In genomic region chr1:22386774-22387173, GRCh38 we compare ENCODE assay signal across 26 cellular contexts.
"Had no signal": no experiment of that assay in that cellular context is flagged by ENCODE, and none has a peak within 500 bp of the region (broad histone marks: within the 10 kb centered on the region; RNA-seq: fewer than 3 reads in every experiment).

No MANE protein-coding gene starts in this region.

- H3K27me3 ChIP-seq: testis, thyroid gland, upper lobe of left lung, uterus, vagina had no signal

- H3K9me3 ChIP-seq: stomach, suprapubic skin, testis, thoracic aorta, thyroid gland, tibial artery, tibial nerve, transverse colon, upper lobe of left lung, upper lobe of right lung, uterus, vagina had no signal

- ATAC-seq: stimulated activated effector memory CD8-positive, alpha-beta T cell treated with anti-CD3 and anti-CD28 coated beads, Interleukin-12 subunit alpha, Interleukin-12 subunit beta, amount 100 ng/mL, for 72 hours; stimulated activated memory B cell treated with anti-CD40 and anti-IgM and Interleukin-4, amounts not matched to agents 10 μg/mL and 1 μg/mL and 100 μg/mL, for 72 hours; stimulated activated naive B cell treated with anti-CD40 and anti-IgM and Interleukin-4, amounts not matched to agents 10 μg/mL and 1 μg/mL and 100 μg/mL, for 72 hours; stimulated activated naive CD8-positive, alpha-beta T cell treated with anti-CD3 and anti-CD28 coated beads, Interleukin-15, amount 100 ng/mL, for 72 hours; stimulated activated naive CD8-positive, alpha-beta T cell treated with anti-CD3 and anti-CD28 coated beads, Interleukin-15, Interleukin-2, amounts not matched to agents 100 U/mL and 50 U/mL, for 24 hours; upper lobe of right lung had no signal

- FAIRE-seq: urothelium cell line had no signal

- H3K4me3 ChIP-seq: stomach, suprapubic skin, testis, thoracic aorta, thyroid gland, tibial artery, tibial nerve, transverse colon, upper lobe of left lung, upper lobe of right lung, uterus, vagina had no signal

- H3K27ac ChIP-seq: stomach, suprapubic skin, testis, thoracic aorta, thyroid gland, tibial artery, tibial nerve, transverse colon, upper lobe of left lung, upper lobe of right lung, uterus, vagina had no signal

- H3K36me3 ChIP-seq: stomach, suprapubic skin, thoracic aorta, thyroid gland, tibial artery, tibial nerve, transverse colon, upper lobe of left lung, upper lobe of right lung, uterus, vagina had no signal

- H3K4me1 ChIP-seq: stomach, testis, tibial artery, tibial nerve, transverse colon, upper lobe of left lung, upper lobe of right lung, uterus, vagina had no signal

- DNase-seq: stimulated activated CD4-positive, alpha-beta T cell treated with anti-CD3 and anti-CD28 coated beads, Interleukin-2, amount 100 ng/mL, for 48 hours; stimulated activated CD4-positive, alpha-beta T cell treated with anti-CD3 and anti-CD28 coated beads, Interleukin-4, amount 100 ng/mL, for 1 hour; stimulated activated CD4-positive, alpha-beta T cell treated with anti-CD3 and anti-CD28 coated beads, Interleukin-4, amount 100 ng/mL, for 24 hours; stimulated activated CD4-positive, alpha-beta T cell treated with anti-CD3 and anti-CD28 coated beads, Interleukin-4, amount 100 ng/mL, for 4 hours; stimulated activated CD8-positive, alpha-beta memory T cell treated with anti-CD3 and anti-CD28 coated beads, Interleukin-4, amount 100 ng/mL, for 48 hours; stimulated activated naive B cell treated with anti-CD40 and anti-IgM and Interleukin-4, amounts not matched to agents 10 μg/mL and 1 μg/mL and 100 μg/mL, for 72 hours; stimulated activated naive CD4-positive, alpha-beta T cell; stimulated activated naive CD4-positive, alpha-beta T cell treated with Interleukin-2 at 50 U/mL for 16 hours; stimulated activated naive CD8-positive, alpha-beta T cell treated with anti-CD3 and anti-CD28 coated beads, Interleukin-15, amount 100 ng/mL, for 72 hours; stimulated activated naive CD8-positive, alpha-beta T cell treated with anti-CD3 and anti-CD28 coated beads, Interleukin-15, Interleukin-2, amounts not matched to agents 100 U/mL and 50 U/mL, for 24 hours; stomach; substantia nigra; testis; thyroid gland; tibial artery; transverse colon; upper lobe of left lung; upper lobe of right lung; uterus had no signal
